Comparison of ENCODE assay signal across 14 cellular contexts in genomic region chr1:6868371-6869001, GRCh38.
DNase-seq lines count a peak whose midpoint lies in the region; ATAC-seq, FAIRE-seq and TF ChIP-seq lines count a peak whose summit lies in the region.
"Had no signal": no experiment of that assay in that cellular context is flagged by ENCODE, and none has a peak within 500 bp of the region (broad histone marks: within the 10 kb centered on the region; RNA-seq: fewer than 3 reads in every experiment).

No MANE protein-coding gene starts in this region.

- H3K4me1 ChIP-seq in A549 (peaks cover 41% of the 10 kb centered on the region; the same call in 2 of the 3 replicates), mammary epithelial cell (ENCODE audit: insufficient read depth, low read length) (peaks cover 32% of the 10 kb centered on the region), HepG2 (ENCODE audit: insufficient read depth, low read length) (no peaks in the 10 kb centered on the region)

- no peak for TF ChIP-seq CTCF in A549 (IDR thresholded peaks at IDR 0.05)
- TF ChIP-seq CTCF in mammary epithelial cell (conservative IDR thresholded peaks at IDR 0.05 in 1 of 2, IDR thresholded peaks at IDR 0.05 in 1 of 2; ENCODE audit: extremely low read depth in 1 of 2, insufficient read depth in 1 of 2, low read depth in 1 of 2, low read length in 2 of 2): no peak
- no peak for TF ChIP-seq CTCF in HepG2 (CRISPR knock-in tag; IDR thresholded peaks at IDR 0.05)

- TF ChIP-seq EP300 in A549 (IDR thresholded peaks at IDR 0.05) (no peak), HepG2 (IDR thresholded peaks at IDR 0.05; ENCODE audit: low read depth in 2 of 2, low read length in 2 of 2) (no peak), HepG2 (CRISPR knock-in tag; IDR thresholded peaks at IDR 0.05; ENCODE audit: borderline replicate concordance) (no peak)

- in situ Hi-C loops in mammary epithelial cell (cut with MboI; ENCODE audit: low sequenced_read_pairs in 2 of 2) (no loop called here), HepG2 (cut with HindIII; ENCODE audit: extremely low pct_ligation_motif_present, low pct_unique_long_range_greater_than_20kb) (no loop called here)

- H3K9me3 ChIP-seq in A549 (no peaks in the 10 kb centered on the region), mammary epithelial cell (replicated peaks; ENCODE audit: insufficient read depth, low read length) (no peaks in the 10 kb centered on the region), HepG2 (ENCODE audit: low read length) (no peaks in the 10 kb centered on the region)

- H3K4me3 ChIP-seq in A549 (no peak overlapping the region), mammary epithelial cell (replicated peaks in 1 of 3; ENCODE audit: insufficient read depth in 1 of 3, low read depth in 2 of 3, low read length in 3 of 3) (peak overlapping the region in 1 of 3 experiments; percentile 23), HepG2 (replicated peaks in 1 of 3; ENCODE audit: insufficient read depth in 1 of 3, low read depth in 2 of 3, low read length in 3 of 3) (no peak overlapping the region)

- dilution Hi-C loops in mammary epithelial cell (cut with HindIII; ENCODE audit: low sequenced_read_pairs): no loop called here

- TF ChIP-seq POLR2A in A549 (IDR thresholded peaks at IDR 0.05; ENCODE audit: low read length) (no peak), HepG2 (IDR thresholded peaks at IDR 0.05; ENCODE audit: insufficient read depth in 1 of 2, low read depth in 2 of 2, low read length in 2 of 2) (no peak)

- POLR2A ChIA-PET in A549 (lab: Yijun Ruan, JAX) (no interaction called here), HepG2 (lab: Yijun Ruan, JAX) (no interaction called here)

- H3K27me3 ChIP-seq in mammary epithelial cell (ENCODE audit: insufficient read depth, low read length) (no peaks in the 10 kb centered on the region), HepG2 (ENCODE audit: control insufficient read depth in 1 of 2, insufficient read depth in 2 of 2, low read length in 2 of 2) (no peaks in the 10 kb centered on the region)

- WGBS in A549 (ENCODE audit: missing lambda C conversion rate): 24% methylated on average over 2 of the region's 2 CpGs
- 0% methylated on average over 2 of the region's 2 CpGs for WGBS in mammary epithelial cell (ENCODE audit: low coverage, missing lambda C conversion rate)
- WGBS in HepG2 (ENCODE audit: low lambda C conversion rate): 59% methylated on average over 2 of the region's 2 CpGs

- H3K79me2 ChIP-seq in mammary epithelial cell (ENCODE audit: insufficient read depth, low read length): peaks cover 56% of the 10 kb centered on the region
- no peaks in the 10 kb centered on the region for H3K79me2 ChIP-seq in HepG2 (ENCODE audit: insufficient read depth, low read length)

- H2AFZ ChIP-seq in mammary epithelial cell (ENCODE audit: low read depth, low read length) (peak overlapping the region; percentile 31), HepG2 (ENCODE audit: low read length) (no peak overlapping the region)

- no peaks in the 10 kb centered on the region for H3K36me3 ChIP-seq in mammary epithelial cell (ENCODE audit: insufficient read depth, low read length)
- H3K36me3 ChIP-seq in HepG2 (replicated peaks in 1 of 2; ENCODE audit: control insufficient read depth in 1 of 2, insufficient read depth in 2 of 2, low read length in 2 of 2): peaks cover 2 to 3% of the 10 kb centered on the region in 2 experiments; a peak in 1 of 5 replicates

- CTCF ChIA-PET in A549 (lab: Yijun Ruan, JAX): interaction anchor here (1.1 to 2.4 kb wide), 7 partner anchors 10 to 149 kb away, joined by 3 to 9 read pairs (median 3); no protein-coding TSS in a partner anchor
- CTCF ChIA-PET in mammary epithelial cell (lab: Charles Lee; ENCODE audit: low non-redundant PET): no interaction called here
- CTCF ChIA-PET in HepG2 (lab: Yijun Ruan, JAX; ENCODE audit: low intra/inter-chr PET ratio, low total read pairs): no interaction called here

- H3K9ac ChIP-seq in mammary epithelial cell (ENCODE audit: insufficient read depth, low read length) (peak overlapping the region; percentile 55), HepG2 (ENCODE audit: insufficient read depth, low read depth, low read length) (no peak overlapping the region)

- BruUV-seq in mammary epithelial cell (replicated peaks; lab: Mats Ljungman, UMichigan): no TSS peak
- no TSS peak for BruUV-seq in HepG2 (replicated peaks; lab: Mats Ljungman, UMichigan)

- H3K4me2 ChIP-seq in A549 (peak overlapping the region; percentile 59), mammary epithelial cell (ENCODE audit: insufficient read depth, low read depth, low read length) (peak overlapping the region; percentile 85), HepG2 (ENCODE audit: low read depth, low read length) (no peak overlapping the region)

- no peak for DNase-seq in A549 (ENCODE audit: low read depth in 1 of 2, low spot score in 1 of 2)
- DNase-seq in M059J (ENCODE audit: low read depth): peak; percentile 56
- peak; percentile 21 for DNase-seq in mammary epithelial cell
- DNase-seq in lung microvascular endothelial cell (ENCODE audit: low read depth in 2 of 2): peak; percentile 8 to 17
- DNase-seq in HUDEP-2 (lab: John Stamatoyannopoulos, UW; ENCODE audit: unreplicated experiment in 76 of 76): no peak
- DNase-seq in dedifferentiated amniotic fluid mesenchymal stem cell (ENCODE audit: extremely low spot score): no peak
- no peak for DNase-seq in HepG2 (ENCODE audit: low spot score)
- DNase-seq: activated CD4-positive, CD25-positive, alpha-beta regulatory T cell treated with anti-CD3 and anti-CD28 coated beads, Interleukin-2, amount 50 U/mL, for 72 hours; activated effector memory CD4-positive, alpha-beta T cell treated with Interleukin-2 at 50 U/mL for 16 hours; cortex of kidney; NCI-H1092; NCI-H510A treated with DMSO at 0.1 percent for 48 hours; Right ventricle myocardium superior had no signal

- intact Hi-C loops in mammary epithelial cell (cut with micrococcal nuclease): no loop called here
- intact Hi-C loops in HepG2 (cut with micrococcal nuclease; ENCODE audit: unreplicated experiment): no loop called here

- FAIRE-seq in A549 (lab: Jason Lieb, UNC) (no peak), HepG2 (lab: Jason Lieb, UNC) (no peak)

- no peak for TF ChIP-seq RAD21 in A549 (conservative IDR thresholded peaks at IDR 0.05 in 1 of 2, IDR thresholded peaks at IDR 0.05 in 1 of 2)
- TF ChIP-seq RAD21 in HepG2 (CRISPR knock-in tag; IDR thresholded peaks at IDR 0.05): no peak

- ATAC-seq in A549 (no peak), HG03108 (IDR thresholded peaks at IDR 0.05; ENCODE audit: unreplicated experiment) (no peak), HepG2 (no peak)

- no peaks in the 10 kb centered on the region for H4K20me1 ChIP-seq in mammary epithelial cell (ENCODE audit: insufficient read depth, low read length)
- H4K20me1 ChIP-seq in HepG2 (ENCODE audit: insufficient read depth, low read length): no peaks in the 10 kb centered on the region

- H3K27ac ChIP-seq in A549 (peak overlapping the region in 1 of 2 experiments; percentile 58; a peak in 4 of 6 replicates), mammary epithelial cell (ENCODE audit: insufficient read depth, low read depth, low read length) (peak overlapping the region; percentile 57), HepG2 (ENCODE audit: extremely low read length, insufficient read depth, low read length) (no peak overlapping the region)

TF ChIP-seq in A549, 52 proteins besides CTCF, POLR2A, EP300 and RAD21:
- TF ChIP-seq ZSCAN20 (CRISPR knock-in tag; IDR thresholded peaks at IDR 0.05) (no peak), MAZ (IDR thresholded peaks at IDR 0.05; ENCODE audit: borderline replicate concordance, low read depth, low read length) (no peak), NR3C1 (IDR thresholded peaks at IDR 0.05) (no peak)

TF ChIP-seq in HepG2, 621 proteins besides CTCF, POLR2A, EP300 and RAD21 (continues in another document):
- TF ChIP-seq RXRB (CRISPR knock-in tag; IDR thresholded peaks at IDR 0.05; ENCODE audit: borderline replicate concordance) (no peak), MEIS2 (CRISPR knock-in tag; IDR thresholded peaks at IDR 0.05) (no peak), HBP1 (CRISPR knock-in tag; IDR thresholded peaks at IDR 0.05; ENCODE audit: low read depth) (no peak), WIZ (CRISPR knock-in tag; IDR thresholded peaks at IDR 0.05) (no peak), ZNF746 (CRISPR knock-in tag; IDR thresholded peaks at IDR 0.05) (no peak), ZBTB38 (CRISPR knock-in tag; IDR thresholded peaks at IDR 0.05) (no peak), ZNF275 (CRISPR knock-in tag; IDR thresholded peaks at IDR 0.05; ENCODE audit: borderline replicate concordance) (no peak), KDM3A (CRISPR knock-in tag; IDR thresholded peaks at IDR 0.05; ENCODE audit: low read depth) (no peak), ZFYVE20 (CRISPR knock-in tag; IDR thresholded peaks at IDR 0.05; ENCODE audit: borderline replicate concordance, low read depth) (no peak), PTBP1 (IDR thresholded peaks at IDR 0.05; ENCODE audit: low read depth, low read length, poor library complexity, severe bottlenecking) (no peak)

Comparison
In these comparisons a context has a peak if more than half of its experiments do, and no peak if none do; other contexts are left out.
1. DNase-seq: peak in M059J (single experiment), mammary epithelial cell (single experiment) and lung microvascular endothelial cell (2 of 2); none in A549 (0 of 2), HUDEP-2 (0 of 76), dedifferentiated amniotic fluid mesenchymal stem cell (single experiment) and HepG2 (single experiment).